Comparison of ENCODE assay signal across 23 cellular contexts in genomic region chr19:48448563-48448962, GRCh38. TPM values are rescaled to one million over a fixed set of nuclear protein-coding genes. Genes with fewer than 3 reads are reported as not detected.
DNase-seq lines count a peak whose midpoint lies in the region; ATAC-seq and TF ChIP-seq lines count a peak whose summit lies in the region.
"Had no signal": no experiment of that assay in that cellular context is flagged by ENCODE, and none has a peak within 500 bp of the region (broad histone marks: within the 10 kb centered on the region; RNA-seq: fewer than 3 reads in every experiment).

No MANE protein-coding gene starts in this region.

- no peak overlapping the region for H3K4me3 ChIP-seq in osteoblast (ENCODE audit: insufficient read depth, low read length)
- H3K4me3 ChIP-seq: MG63 had no signal

- H2AFZ ChIP-seq in osteoblast (ENCODE audit: low read length), result no peak overlapping the region

- peaks cover 28% of the 10 kb centered on the region for H3K4me1 Mint-ChIP-seq in T-helper 1 cell treated with Interleukin-12 subunit alpha and Interleukin-12 subunit beta and Interleukin-4 antibody, amounts not matched to agents 30 μg/mL and 1 μg/mL, for 36 hours (ENCODE audit: low read depth)
- peaks cover 36% of the 10 kb centered on the region for H3K4me1 Mint-ChIP-seq in activated naive CD8-positive, alpha-beta T cell (ENCODE audit: low read depth)
- H3K4me1 Mint-ChIP-seq in activated naive CD8-positive, alpha-beta T cell treated with anti-CD3 and anti-CD28 coated beads for 36 hours, result peaks cover 36% of the 10 kb centered on the region

- H3K36me3 ChIP-seq in osteoblast (ENCODE audit: insufficient read depth, low read length), result peaks cover 40% of the 10 kb centered on the region

- no peaks in the 10 kb centered on the region for H3K9me3 Mint-ChIP-seq in T-helper 1 cell treated with Interleukin-12 subunit alpha and Interleukin-12 subunit beta and Interleukin-4 antibody, amounts not matched to agents 30 μg/mL and 1 μg/mL, for 36 hours
- H3K9me3 Mint-ChIP-seq in activated naive CD8-positive, alpha-beta T cell (ENCODE audit: low read depth), result no peaks in the 10 kb centered on the region
- H3K9me3 Mint-ChIP-seq in activated naive CD8-positive, alpha-beta T cell treated with anti-CD3 and anti-CD28 coated beads for 36 hours, result no peaks in the 10 kb centered on the region

- H3K27ac Mint-ChIP-seq in T-helper 1 cell treated with Interleukin-12 subunit alpha and Interleukin-12 subunit beta and Interleukin-4 antibody, amounts not matched to agents 30 μg/mL and 1 μg/mL, for 36 hours, result no peak overlapping the region
- peak overlapping the region; percentile 41 for H3K27ac Mint-ChIP-seq in activated naive CD8-positive, alpha-beta T cell
- H3K27ac Mint-ChIP-seq in activated naive CD8-positive, alpha-beta T cell treated with anti-CD3 and anti-CD28 coated beads for 36 hours, result no peak overlapping the region

- H3K27me3 ChIP-seq in osteoblast (ENCODE audit: insufficient read depth, low read length), result peaks cover 5% of the 10 kb centered on the region
- H3K27me3 ChIP-seq: MG63 had no signal

- no peak for TF ChIP-seq CTCF in osteoblast (IDR thresholded peaks at IDR 0.05; ENCODE audit: extremely low read depth, low read depth, low read length)

- ATAC-seq in GM21737 (IDR thresholded peaks at IDR 0.05; ENCODE audit: unreplicated experiment), result no peak
- ATAC-seq: PC-3 had no signal

- peaks cover 18% of the 10 kb centered on the region for H3K4me1 ChIP-seq in osteoblast (ENCODE audit: insufficient read depth, low read length)

- H3K36me3 Mint-ChIP-seq in T-helper 1 cell treated with Interleukin-12 subunit alpha and Interleukin-12 subunit beta and Interleukin-4 antibody, amounts not matched to agents 30 μg/mL and 1 μg/mL, for 36 hours (ENCODE audit: low read depth), result peaks cover 39% of the 10 kb centered on the region
- H3K36me3 Mint-ChIP-seq in activated naive CD8-positive, alpha-beta T cell, result peaks cover 9% of the 10 kb centered on the region
- H3K36me3 Mint-ChIP-seq in activated naive CD8-positive, alpha-beta T cell treated with anti-CD3 and anti-CD28 coated beads for 36 hours, result peaks cover 36% of the 10 kb centered on the region

- H3K9me3 ChIP-seq in osteoblast (ENCODE audit: low read depth, low read length), result no peaks in the 10 kb centered on the region
- H3K9me3 ChIP-seq: MG63 had no signal

- DNase-seq in T-helper 1 cell, result no peak
- DNase-seq in activated naive CD8-positive, alpha-beta T cell treated with anti-CD3 and anti-CD28 coated beads for 36 hours, result no peak
- peak; percentile 12 for DNase-seq in epidermal melanocyte (ENCODE audit: insufficient read length, low spot score)
- DNase-seq in osteoblast (ENCODE audit: insufficient read length, low spot score, missing footprints), result peak; percentile 39
- no peak for DNase-seq in islet precursor cell
- DNase-seq: ACHN; DMS153; DND-41; KBM-7; MG63; NCI-H1105 treated with DMSO at 0.1 percent for 48 hours; NCI-H146; NCI-H1930; NCI-H446; NCI-H524 treated with DMSO at 0.1 percent for 48 hours; NCI-H774; NK-92 treated with Interleukin-12 subunit alpha and Interleukin-12 subunit beta, amount 100 ng/mL, for 24 hours; PC-3 had no signal

- no peak overlapping the region for H3K27ac ChIP-seq in osteoblast (ENCODE audit: low read depth, low read length)
- H3K27ac ChIP-seq: 22Rv1 had no signal

- H3K4me2 ChIP-seq in osteoblast (ENCODE audit: insufficient read depth, low read length), result no peak overlapping the region

- H3K79me2 ChIP-seq in osteoblast (ENCODE audit: insufficient read depth, low read length), result peaks cover 27% of the 10 kb centered on the region

- H3K4me3 Mint-ChIP-seq in T-helper 1 cell treated with Interleukin-12 subunit alpha and Interleukin-12 subunit beta and Interleukin-4 antibody, amounts not matched to agents 30 μg/mL and 1 μg/mL, for 36 hours, result peak overlapping the region; percentile 0
- H3K4me3 Mint-ChIP-seq in activated naive CD8-positive, alpha-beta T cell, result peak overlapping the region; percentile 79
- H3K4me3 Mint-ChIP-seq in activated naive CD8-positive, alpha-beta T cell treated with anti-CD3 and anti-CD28 coated beads for 36 hours, result no peak overlapping the region

- peaks cover 2% of the 10 kb centered on the region for H4K20me1 ChIP-seq in osteoblast (ENCODE audit: insufficient read depth, low read length)

- H3K27me3 Mint-ChIP-seq in T-helper 1 cell treated with Interleukin-12 subunit alpha and Interleukin-12 subunit beta and Interleukin-4 antibody, amounts not matched to agents 30 μg/mL and 1 μg/mL, for 36 hours (ENCODE audit: low read depth), result peaks cover 17% of the 10 kb centered on the region
- H3K27me3 Mint-ChIP-seq in activated naive CD8-positive, alpha-beta T cell, result peaks cover 5% of the 10 kb centered on the region
- H3K27me3 Mint-ChIP-seq in activated naive CD8-positive, alpha-beta T cell treated with anti-CD3 and anti-CD28 coated beads for 36 hours, result peaks cover 9% of the 10 kb centered on the region

RNA-seq across cellular contexts. Expression of gene GRWD1, which starts 2.8 kb away (rescaled TPM):
- total RNA-seq in activated naive CD8-positive, alpha-beta T cell treated with anti-CD3 and anti-CD28 coated beads for 36 hours, result 10 to 100 TPM; 91.1 to 98.5 TPM
- 23.3 and 25.0 TPM in 2 replicates for total RNA-seq in osteoblast

RNA-seq across cellular contexts. Expression of gene KCNJ14, which starts 6.8 kb away (rescaled TPM):
- total RNA-seq in activated naive CD8-positive, alpha-beta T cell treated with anti-CD3 and anti-CD28 coated beads for 36 hours, result 1 to 10 TPM; 1.4 to 1.5 TPM
- 0.59 and 0.72 TPM in 2 replicates for total RNA-seq in osteoblast

RNA-seq across cellular contexts. Expression of gene CYTH2, which starts 20.6 kb away (rescaled TPM):
- total RNA-seq in activated naive CD8-positive, alpha-beta T cell treated with anti-CD3 and anti-CD28 coated beads for 36 hours, result 10 to 100 TPM; 18.2 to 21.7 TPM
- 63.6 and 66.2 TPM in 2 replicates for total RNA-seq in osteoblast

RNA-seq across cellular contexts. Expression of gene GRIN2D, which starts 55.1 kb away (rescaled TPM):
- total RNA-seq in activated naive CD8-positive, alpha-beta T cell treated with anti-CD3 and anti-CD28 coated beads for 36 hours, result under 1 TPM; 0.28 to 0.29 TPM
- under 0.01 TPM in 2 replicates for total RNA-seq in osteoblast
- total RNA-seq: LHCN-M2 had no signal

RNA-seq across cellular contexts. Expression of gene KDELR1, which starts 57.2 kb away (rescaled TPM):
- 10 to 100 TPM; 72.5 to 73.9 TPM for total RNA-seq in activated naive CD8-positive, alpha-beta T cell treated with anti-CD3 and anti-CD28 coated beads for 36 hours
- total RNA-seq in osteoblast, result 95.2 and 119 TPM in 2 replicates

Comparison
In these comparisons a context has a peak if more than half of its experiments do, and no peak if none do; other contexts are left out.
1. DNase-seq: peak in epidermal melanocyte (single experiment) and osteoblast (single experiment); none in T-helper 1 cell (0 of 5), activated naive CD8-positive, alpha-beta T cell treated with anti-CD3 and anti-CD28 coated beads for 36 hours (single experiment) and islet precursor cell (single experiment).